19 cellular contexts compared by ENCODE assay signal in the genomic region with DNA sequence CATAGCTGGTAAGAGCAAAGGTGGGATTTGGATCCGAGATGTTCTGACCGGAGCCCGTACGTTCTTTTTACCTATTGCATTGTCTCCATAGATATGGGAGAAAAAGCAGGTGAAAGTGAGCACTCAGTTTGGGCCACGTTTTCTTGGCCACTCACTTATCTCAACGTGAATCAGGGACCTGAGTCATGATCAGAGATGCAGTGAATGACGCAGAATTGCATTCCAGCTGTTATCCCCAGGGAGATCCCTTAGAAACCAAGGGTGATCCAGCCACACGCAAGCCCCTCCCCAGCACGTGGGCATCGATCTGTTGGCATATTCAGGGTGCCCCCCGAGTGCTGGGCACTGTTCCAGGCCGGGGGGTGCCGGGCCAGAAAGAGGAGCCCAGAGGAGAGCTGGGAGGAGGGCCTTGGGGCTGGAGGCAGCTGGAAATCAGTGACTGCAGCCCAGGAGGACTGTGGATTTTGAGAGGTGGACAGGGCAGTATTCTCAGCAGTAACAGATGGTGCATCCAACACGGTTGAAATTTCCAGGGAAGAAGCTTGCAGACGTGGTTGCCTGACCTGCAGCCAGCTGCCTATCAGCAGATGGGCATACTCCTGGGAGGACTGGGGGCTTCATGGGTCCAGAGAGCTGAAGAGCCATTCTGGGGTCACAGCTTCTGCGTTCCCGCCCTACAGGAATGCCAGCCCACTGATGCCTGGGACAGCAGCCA.
DNase-seq lines count a peak whose midpoint lies in the region; ATAC-seq, FAIRE-seq and TF ChIP-seq lines count a peak whose summit lies in the region.
"Had no signal": no experiment of that assay in that cellular context is flagged by ENCODE, and none has a peak within 500 bp of the region (broad histone marks: within the 10 kb centered on the region; RNA-seq: fewer than 3 reads in every experiment).

No MANE protein-coding gene starts in this region.

- no peak overlapping the region for H3K4me3 Mint-ChIP-seq in astrocyte (ENCODE audit: unreplicated experiment)
- H3K4me3 Mint-ChIP-seq: activated naive CD4-positive, alpha-beta T cell treated with anti-CD3 and anti-CD28 coated beads, Interleukin-2, amount 10 ng/mL, durations not matched to agents 7 days and 5 days; stimulated activated effector memory CD8-positive, alpha-beta T cell treated with anti-CD3 and anti-CD28 coated beads, Interleukin-12 subunit alpha, Interleukin-12 subunit beta, amount 100 ng/mL, for 72 hours had no signal

- H3K9me3 Mint-ChIP-seq in astrocyte (ENCODE audit: unreplicated experiment) = peaks cover 2% of the 10 kb centered on the region
- H3K9me3 Mint-ChIP-seq: activated naive CD4-positive, alpha-beta T cell treated with anti-CD3 and anti-CD28 coated beads, Interleukin-2, amount 10 ng/mL, durations not matched to agents 7 days and 5 days; stimulated activated effector memory CD8-positive, alpha-beta T cell treated with anti-CD3 and anti-CD28 coated beads, Interleukin-12 subunit alpha, Interleukin-12 subunit beta, amount 100 ng/mL, for 72 hours had no signal

- no peaks in the 10 kb centered on the region for H3K4me1 Mint-ChIP-seq in astrocyte (ENCODE audit: low read depth, unreplicated experiment)
- H3K4me1 Mint-ChIP-seq: activated naive CD4-positive, alpha-beta T cell treated with anti-CD3 and anti-CD28 coated beads, Interleukin-2, amount 10 ng/mL, durations not matched to agents 7 days and 5 days; stimulated activated effector memory CD8-positive, alpha-beta T cell treated with anti-CD3 and anti-CD28 coated beads, Interleukin-12 subunit alpha, Interleukin-12 subunit beta, amount 100 ng/mL, for 72 hours had no signal

- no peak overlapping the region for H3K27ac Mint-ChIP-seq in astrocyte (ENCODE audit: unreplicated experiment)
- H3K27ac Mint-ChIP-seq: activated naive CD4-positive, alpha-beta T cell treated with anti-CD3 and anti-CD28 coated beads, Interleukin-2, amount 10 ng/mL, durations not matched to agents 7 days and 5 days; stimulated activated effector memory CD8-positive, alpha-beta T cell treated with anti-CD3 and anti-CD28 coated beads, Interleukin-12 subunit alpha, Interleukin-12 subunit beta, amount 100 ng/mL, for 72 hours had no signal

- H2AFZ ChIP-seq in astrocyte (ENCODE audit: low read depth, low read length) (no peak overlapping the region), HepG2 (ENCODE audit: low read length) (no peak overlapping the region)

- H3K9ac ChIP-seq in astrocyte (ENCODE audit: low read length) (peak overlapping the region; percentile 31), HepG2 (ENCODE audit: insufficient read depth, low read depth, low read length) (no peak overlapping the region)
- H3K9ac ChIP-seq: BLaER1 treated with 17β-estradiol and CSF1 and Interleukin-3, amounts not matched to agents 10 nM and 100 nM had no signal

- no peak for TF ChIP-seq POLR2A in HepG2 (IDR thresholded peaks at IDR 0.05; ENCODE audit: insufficient read depth in 1 of 2, low read depth in 2 of 2, low read length in 2 of 2)

- no peak for FAIRE-seq in astrocyte (lab: Jason Lieb, UNC)
- no peak for FAIRE-seq in HepG2 (lab: Jason Lieb, UNC)
- FAIRE-seq: H1, islet of Langerhans had no signal

- H3K4me1 ChIP-seq in astrocyte (ENCODE audit: insufficient read depth, low read length) (peaks cover 15% of the 10 kb centered on the region), HepG2 (ENCODE audit: insufficient read depth, low read length) (no peaks in the 10 kb centered on the region)
- H3K4me1 ChIP-seq: colonic mucosa, esophagus squamous epithelium had no signal

- in situ Hi-C loops in GM13977 (cut with MboI; ENCODE audit: low pct_unique_long_range_greater_than_20kb, low sequenced_read_pairs, unreplicated experiment) = no loop called here
- in situ Hi-C loops in HepG2 (cut with HindIII; ENCODE audit: extremely low pct_ligation_motif_present, low pct_unique_long_range_greater_than_20kb) = no loop called here

- H3K27me3 ChIP-seq in astrocyte (ENCODE audit: insufficient read depth, low read length) = no peaks in the 10 kb centered on the region
- H3K27me3 ChIP-seq in HepG2 (ENCODE audit: control insufficient read depth in 1 of 2, insufficient read depth in 2 of 2, low read length in 2 of 2) = no peaks in the 10 kb centered on the region
- H3K27me3 ChIP-seq: BLaER1 treated with 17β-estradiol and CSF1 and Interleukin-3, amounts not matched to agents 10 nM and 100 nM; colonic mucosa; esophagus squamous epithelium had no signal

- no peak for TF ChIP-seq RAD21 in HepG2 (CRISPR knock-in tag; IDR thresholded peaks at IDR 0.05)

- peak overlapping the region; percentile 49 for H3K4me2 ChIP-seq in astrocyte (ENCODE audit: low read length)
- H3K4me2 ChIP-seq in HepG2 (ENCODE audit: low read depth, low read length) = no peak overlapping the region
- H3K4me2 ChIP-seq: BLaER1 treated with 17β-estradiol and CSF1 and Interleukin-3, amounts not matched to agents 10 nM and 100 nM had no signal

- TF ChIP-seq EP300 in HepG2 (IDR thresholded peaks at IDR 0.05; ENCODE audit: low read depth in 2 of 2, low read length in 2 of 2) (no peak), HepG2 (CRISPR knock-in tag; IDR thresholded peaks at IDR 0.05; ENCODE audit: borderline replicate concordance) (no peak)

- no peaks in the 10 kb centered on the region for H3K9me3 ChIP-seq in astrocyte (ENCODE audit: insufficient read depth, low read depth, low read length)
- no peaks in the 10 kb centered on the region for H3K9me3 ChIP-seq in HepG2 (ENCODE audit: low read length)
- H3K9me3 ChIP-seq: BLaER1 treated with 17β-estradiol and CSF1 and Interleukin-3, amounts not matched to agents 10 nM and 100 nM; colonic mucosa; esophagus squamous epithelium; psoas muscle had no signal

- intact Hi-C loops in HepG2 (cut with micrococcal nuclease; ENCODE audit: unreplicated experiment) = no loop called here

- CTCF ChIA-PET in HepG2 (lab: Yijun Ruan, JAX; ENCODE audit: low intra/inter-chr PET ratio, low total read pairs) = no interaction called here

- H4K20me1 ChIP-seq in astrocyte (ENCODE audit: insufficient read depth, low read length) (no peaks in the 10 kb centered on the region), HepG2 (ENCODE audit: insufficient read depth, low read length) (no peaks in the 10 kb centered on the region)

- no peaks in the 10 kb centered on the region for H3K27me3 Mint-ChIP-seq in astrocyte (ENCODE audit: low read depth, unreplicated experiment)
- H3K27me3 Mint-ChIP-seq: activated naive CD4-positive, alpha-beta T cell treated with anti-CD3 and anti-CD28 coated beads, Interleukin-2, amount 10 ng/mL, durations not matched to agents 7 days and 5 days had no signal

- DNase-seq in AG09309 (ENCODE audit: low read depth) (peak; percentile 51), HT1080 (ENCODE audit: low read depth) (peak; percentile 62), astrocyte (ENCODE audit: low read depth) (peak; percentile 86), hepatic stellate cell (ENCODE audit: low spot score) (peak; percentile 70), GM13977 (ENCODE audit: low spot score) (no peak), HepG2 (ENCODE audit: low spot score) (no peak)
- DNase-seq: activated naive CD4-positive, alpha-beta T cell treated with anti-CD3 and anti-CD28 coated beads, Interleukin-2, amount 10 ng/mL, durations not matched to agents 7 days and 5 days; colonic mucosa; esophagus squamous epithelium; NCI-H510A treated with DMSO at 0.1 percent for 48 hours; psoas muscle; stimulated activated CD4-positive, alpha-beta T cell treated with anti-CD3 and anti-CD28 coated beads, Interleukin-2, amount 100 ng/mL, for 48 hours; T1000 had no signal

- H3K4me3 ChIP-seq in AG09309 (ENCODE audit: control insufficient read depth, low read depth, low read length) = no peak overlapping the region
- H3K4me3 ChIP-seq in astrocyte (ENCODE audit: insufficient read depth, low read depth, low read length) = peak overlapping the region; percentile 19
- no peak overlapping the region for H3K4me3 ChIP-seq in HepG2 (replicated peaks in 1 of 3; ENCODE audit: insufficient read depth in 1 of 3, low read depth in 2 of 3, low read length in 3 of 3)
- H3K4me3 ChIP-seq: BLaER1 treated with 17β-estradiol and CSF1 and Interleukin-3, amounts not matched to agents 10 nM and 100 nM; colonic mucosa; esophagus squamous epithelium; psoas muscle had no signal

- TF ChIP-seq CTCF in AG09309 (IDR thresholded peaks at IDR 0.05; ENCODE audit: control insufficient read depth, insufficient read depth, low read depth, low read length, missing control alignments) (no peak), astrocyte (IDR thresholded peaks at IDR 0.05; ENCODE audit: insufficient read depth, low read depth, low read length) (no peak), GM13977 (IDR thresholded peaks at IDR 0.05; ENCODE audit: extremely low read depth, insufficient read depth, missing control alignments) (no peak), HepG2 (CRISPR knock-in tag; IDR thresholded peaks at IDR 0.05) (no peak)

- POLR2A ChIA-PET in HepG2 (lab: Yijun Ruan, JAX) = no interaction called here

- WGBS in HepG2 (ENCODE audit: low lambda C conversion rate) = 93% methylated on average over 17 of the region's 17 CpGs

- H3K79me2 ChIP-seq in astrocyte (ENCODE audit: insufficient read depth, low read length) = no peaks in the 10 kb centered on the region
- no peaks in the 10 kb centered on the region for H3K79me2 ChIP-seq in HepG2 (ENCODE audit: insufficient read depth, low read length)

- H3K36me3 Mint-ChIP-seq in astrocyte (ENCODE audit: low read depth, unreplicated experiment) = peaks cover 18% of the 10 kb centered on the region

- BruUV-seq in HepG2 (replicated peaks; lab: Mats Ljungman, UMichigan) = no TSS peak

- peaks cover 7% of the 10 kb centered on the region for H3K36me3 ChIP-seq in astrocyte (ENCODE audit: insufficient read depth, low read length)
- H3K36me3 ChIP-seq in HepG2 (replicated peaks in 1 of 2; ENCODE audit: control insufficient read depth in 1 of 2, insufficient read depth in 2 of 2, low read length in 2 of 2) = peaks cover 13 to 29% of the 10 kb centered on the region in 2 experiments; a peak in 4 of 5 replicates
- H3K36me3 ChIP-seq: colonic mucosa had no signal

- H3K27ac ChIP-seq in astrocyte (ENCODE audit: low read depth, low read length) (peak overlapping the region; percentile 63), HepG2 (ENCODE audit: extremely low read length, insufficient read depth, low read length) (no peak overlapping the region)
- H3K27ac ChIP-seq: BLaER1 treated with 17β-estradiol and CSF1 and Interleukin-3, amounts not matched to agents 10 nM and 100 nM; colonic mucosa; esophagus squamous epithelium; psoas muscle had no signal

- no peak for ATAC-seq in activated CD4-positive, CD25-positive, alpha-beta regulatory T cell treated with anti-CD3 and anti-CD28 coated beads, Interleukin-2, amount 50 U/mL, for 24 hours
- ATAC-seq in GM19467 (IDR thresholded peaks at IDR 0.05; ENCODE audit: unreplicated experiment) (no peak), HepG2 (no peak)
- ATAC-seq: stimulated activated effector memory CD8-positive, alpha-beta T cell treated with anti-CD3 and anti-CD28 coated beads, Interleukin-12 subunit alpha, Interleukin-12 subunit beta, amount 100 ng/mL, for 72 hours had no signal

TF ChIP-seq in HepG2, 621 proteins besides CTCF, POLR2A, EP300 and RAD21:
- no peak for TF ChIP-seq ZFP62 (CRISPR knock-in tag; IDR thresholded peaks at IDR 0.05)
- TF ChIP-seq ZNF841 (CRISPR knock-in tag; IDR thresholded peaks at IDR 0.05; ENCODE audit: borderline replicate concordance) = no peak

Comparison
In these comparisons a context has a peak if more than half of its experiments do, and no peak if none do; other contexts are left out.
1. DNase-seq: peak in AG09309 (single experiment), HT1080 (single experiment), astrocyte (single experiment) and hepatic stellate cell (single experiment); none in GM13977 (single experiment) and HepG2 (single experiment).